In genomic region chr3:157107644-157108133, GRCh38 we compare ENCODE assay signal across 24 cellular contexts. TPM values are rescaled to one million over a fixed set of nuclear protein-coding genes. Genes with fewer than 3 reads are reported as not detected.
DNase-seq lines count a peak whose midpoint lies in the region; ATAC-seq, FAIRE-seq and TF ChIP-seq lines count a peak whose summit lies in the region.
"Had no signal": no experiment of that assay in that cellular context is flagged by ENCODE, and none has a peak within 500 bp of the region (broad histone marks: within the 10 kb centered on the region; RNA-seq: fewer than 3 reads in every experiment).

No MANE protein-coding gene starts in this region.

- 74% methylated on average over 5 of the region's 5 CpGs; no CpG with 5 or more reads in 1 of the 2 experiments for WGBS in H1 (ENCODE audit: extremely low coverage in 1 of 2, insufficient coverage in 1 of 2, insufficient read length in 1 of 2, insufficient replicate concordance in 2 of 2, low coverage in 1 of 2, low lambda C conversion rate in 2 of 2, missing lambda C conversion rate in 1 of 2), 2 experiments

- H3K36me3 Mint-ChIP-seq in IgD-negative memory B cell (no peaks in the 10 kb centered on the region), nephron (ENCODE audit: low read depth) (no peaks in the 10 kb centered on the region)
- H3K36me3 Mint-ChIP-seq: activated naive CD4-positive, alpha-beta T cell treated with anti-CD3 and anti-CD28 coated beads, Interleukin-2, amount 10 ng/mL, durations not matched to agents 7 days and 5 days; naive thymus-derived CD8-positive, alpha-beta T cell had no signal

- H3K4me1 ChIP-seq in H1 (replicated peaks in 1 of 4; ENCODE audit: control insufficient read depth in 3 of 4, insufficient read depth in 4 of 4, low read length in 3 of 4): peaks cover 0 to 9% (median 4%) of the 10 kb centered on the region in 4 experiments; a peak in 4 of 7 replicates

- TF ChIP-seq RAD21 in H1 (IDR thresholded peaks at IDR 0.05 in 1 of 2, conservative IDR thresholded peaks at IDR 0.05 in 1 of 2; ENCODE audit: low read depth in 2 of 2, low read length in 2 of 2): no peak

- no peak for TF ChIP-seq EP300 in H1 (IDR thresholded peaks at IDR 0.05; ENCODE audit: borderline replicate concordance in 1 of 2, low read depth in 2 of 2, low read length in 2 of 2)

- H3K4me1 Mint-ChIP-seq in IgD-negative memory B cell (peaks cover 28 to 31% (median 28%) of the 10 kb centered on the region in 3 donors), nephron (peaks cover 49% of the 10 kb centered on the region)

- no peak overlapping the region for H3K56ac ChIP-seq in H1 (replicated peaks; ENCODE audit: insufficient read length, low read depth, low read length)

- H3K79me2 ChIP-seq in H1 (ENCODE audit: control insufficient read depth in 1 of 2, insufficient read depth in 2 of 2, low read length in 2 of 2): no peaks in the 10 kb centered on the region

- no peak overlapping the region for H3K18ac ChIP-seq in H1 (ENCODE audit: extremely low read depth, low read length)

- no peak overlapping the region for H4K8ac ChIP-seq in H1 (ENCODE audit: extremely low read depth, insufficient read depth, low read length)

- no peak overlapping the region for H3K23ac ChIP-seq in H1 (ENCODE audit: insufficient read length)

- H3K27ac ChIP-seq in H1 (ENCODE audit: low read depth, low read length): no peak overlapping the region
- H3K27ac ChIP-seq: right lobe of liver had no signal

- H3K79me1 ChIP-seq in H1 (ENCODE audit: low read depth, low read length): no peaks in the 10 kb centered on the region; the same call in 1 of the 2 replicates

- peak; percentile 71 for DNase-seq in AG10803 (ENCODE audit: low read depth)
- DNase-seq in H1 (ENCODE audit: low read depth in 1 of 2, low spot score in 2 of 2): no peak
- no peak for DNase-seq in NCI-H1048 (lab: John Stamatoyannopoulos, UW)
- DNase-seq in activated naive CD4-positive, alpha-beta T cell (lab: John Stamatoyannopoulos, UW): no peak
- DNase-seq in stimulated activated CD4-positive, alpha-beta T cell treated with anti-CD3 and anti-CD28 coated beads, Interleukin-12 subunit alpha, Interleukin-12 subunit beta, amount 100 ng/mL, for 4 hours: no peak
- DNase-seq: activated naive CD4-positive, alpha-beta T cell treated with anti-CD3 and anti-CD28 coated beads, Interleukin-2, amount 10 ng/mL, durations not matched to agents 7 days and 5 days; activated T-cell treated with anti-CD3 and anti-CD28 coated beads, Interleukin-2, amount 50 U/mL, for 4 hours; aorta; C1 segment of cervical spinal cord; DMS 273 treated with DMSO at 0.1 percent for 48 hours; islet precursor cell; naive thymus-derived CD8-positive, alpha-beta T cell; NCI-H187; NCI-H82; right lobe of liver; stimulated activated CD8-positive, alpha-beta memory T cell treated with anti-CD3 and anti-CD28 coated beads, Interleukin-4, amount 100 ng/mL, for 48 hours; substantia nigra; SW 1271 had no signal

- TF ChIP-seq CTCF in AG10803 (conservative IDR thresholded peaks at IDR 0.05; ENCODE audit: low read length) (no peak), H1 (IDR thresholded peaks at IDR 0.05; ENCODE audit: control extremely low read depth in 1 of 3, insufficient read depth in 1 of 3, low read depth in 1 of 3, low read length in 3 of 3) (no peak), nephron (IDR thresholded peaks at IDR 0.05; ENCODE audit: unreplicated experiment in 3 of 3) (no peak)

- H3K14ac ChIP-seq in H1 (ENCODE audit: insufficient read length): no peak overlapping the region

- POLR2A ChIA-PET in H1 (lab: Charles Lee; ENCODE audit: partially characterized antibody): no interaction called here

- H2BK12ac ChIP-seq in H1 (ENCODE audit: low read depth, low read length): no peak overlapping the region

- H3K4me2 ChIP-seq in H1 (ENCODE audit: insufficient read depth in 1 of 2, low read depth in 2 of 2, low read length in 2 of 2): no peak overlapping the region
- H3K4me2 ChIP-seq: KMS-11 had no signal

- H3K9me3 Mint-ChIP-seq in IgD-negative memory B cell (no peaks in the 10 kb centered on the region), nephron (no peaks in the 10 kb centered on the region)
- H3K9me3 Mint-ChIP-seq: activated naive CD4-positive, alpha-beta T cell treated with anti-CD3 and anti-CD28 coated beads, Interleukin-2, amount 10 ng/mL, durations not matched to agents 7 days and 5 days; activated T-cell treated with anti-CD3 and anti-CD28 coated beads, Interleukin-2, amount 50 U/mL, for 4 hours; naive thymus-derived CD8-positive, alpha-beta T cell had no signal

- no peak overlapping the region for H4K5ac ChIP-seq in H1 (ENCODE audit: insufficient read length, low read depth, low read length)

- no peaks in the 10 kb centered on the region for H3K36me3 ChIP-seq in H1 (ENCODE audit: control insufficient read depth in 2 of 4, insufficient read depth in 4 of 4, low read length in 3 of 4)
- H3K36me3 ChIP-seq: right lobe of liver had no signal

- no peak overlapping the region for H2BK5ac ChIP-seq in H1 (ENCODE audit: low read depth, low read length)

- no peak overlapping the region for H3K9ac ChIP-seq in H1 (replicated peaks in 1 of 4; ENCODE audit: extremely low read depth in 1 of 4, low read depth in 3 of 4, low read length in 3 of 4)
- H3K9ac ChIP-seq: KMS-11 had no signal

- no peaks in the 10 kb centered on the region for H4K20me1 ChIP-seq in H1 (replicated peaks in 1 of 2; ENCODE audit: control insufficient read depth in 1 of 2, insufficient read depth in 2 of 2, low read length in 2 of 2)

- no peak overlapping the region; the same call in 1 of the 2 replicates for H2AFZ ChIP-seq in H1 (ENCODE audit: low read length)

- no peak overlapping the region for H3K4ac ChIP-seq in H1 (replicated peaks; ENCODE audit: insufficient read length, low read depth, low read length)

- H3K4me3 Mint-ChIP-seq in IgD-negative memory B cell (no peak overlapping the region), nephron (peak overlapping the region in 1 of 3 experiments; percentile 18)
- H3K4me3 Mint-ChIP-seq: activated naive CD4-positive, alpha-beta T cell treated with anti-CD3 and anti-CD28 coated beads, Interleukin-2, amount 10 ng/mL, durations not matched to agents 7 days and 5 days; activated T-cell treated with anti-CD3 and anti-CD28 coated beads, Interleukin-2, amount 50 U/mL, for 4 hours; naive thymus-derived CD8-positive, alpha-beta T cell had no signal

- H3K23me2 ChIP-seq in H1 (ENCODE audit: low read depth, low read length): no peaks in the 10 kb centered on the region

- H3K4me3 ChIP-seq in AG10803 (ENCODE audit: low read length) (no peak overlapping the region), H1 (ENCODE audit: extremely low read depth in 1 of 4, insufficient read depth in 2 of 4, low read depth in 3 of 4, low read length in 4 of 4) (no peak overlapping the region)
- H3K4me3 ChIP-seq: right lobe of liver had no signal

- H3K9me3 ChIP-seq in H1 (ENCODE audit: insufficient read depth in 2 of 2, low read depth in 1 of 2, low read length in 1 of 2): no peaks in the 10 kb centered on the region
- H3K9me3 ChIP-seq: right lobe of liver had no signal

- TF ChIP-seq POLR2A in H1 (IDR thresholded peaks at IDR 0.05; ENCODE audit: control extremely low read depth in 1 of 2, low read depth in 2 of 2, low read length in 2 of 2): no peak

- H3K27ac Mint-ChIP-seq in IgD-negative memory B cell: peak overlapping the region in 2 of 3 donors; percentile 57 to 90
- H3K27ac Mint-ChIP-seq in nephron: peak overlapping the region; percentile 33 to 72 (median 50)
- H3K27ac Mint-ChIP-seq: activated naive CD4-positive, alpha-beta T cell treated with anti-CD3 and anti-CD28 coated beads, Interleukin-2, amount 10 ng/mL, durations not matched to agents 7 days and 5 days had no signal

- no peak overlapping the region for H2BK120ac ChIP-seq in H1 (replicated peaks; ENCODE audit: low read depth, low read length)

- H3K27me3 Mint-ChIP-seq in IgD-negative memory B cell: no peaks in the 10 kb centered on the region
- no peaks in the 10 kb centered on the region for H3K27me3 Mint-ChIP-seq in nephron (ENCODE audit: low read depth)
- H3K27me3 Mint-ChIP-seq: naive thymus-derived CD8-positive, alpha-beta T cell had no signal

- no peak overlapping the region for H4K91ac ChIP-seq in H1 (replicated peaks; ENCODE audit: insufficient read length, low read length)

- H3K27me3 ChIP-seq in H1 (replicated peaks in 1 of 4; ENCODE audit: control insufficient read depth in 3 of 4, extremely low read depth in 1 of 4, insufficient read depth in 3 of 4, low read length in 3 of 4): no peaks in the 10 kb centered on the region
- H3K27me3 ChIP-seq: right lobe of liver had no signal

- CTCF ChIA-PET in H1 (lab: Charles Lee; ENCODE audit: partially characterized antibody): interaction anchor here (0.8 to 56.4 kb wide), 4 partner anchors 22 to 201 kb away, joined by 3 to 1014 read pairs (median 4); no protein-coding TSS in a partner anchor

- H2BK15ac ChIP-seq in H1 (ENCODE audit: low read length): peak overlapping the region; percentile 12; the same call in 1 of the 2 replicates

- no peak for FAIRE-seq in H1 (lab: Jason Lieb, UNC)
- FAIRE-seq: frontal cortex had no signal

- no peak overlapping the region for H2BK20ac ChIP-seq in H1 (ENCODE audit: low read length)

- no peak for ATAC-seq in HG02852 (IDR thresholded peaks at IDR 0.05; ENCODE audit: unreplicated experiment)
- ATAC-seq: activated CD4-positive, CD25-positive, alpha-beta regulatory T cell treated with anti-CD3 and anti-CD28 coated beads, Interleukin-2, amount 50 U/mL, for 24 hours; activated T-cell treated with anti-CD3 and anti-CD28 coated beads, Interleukin-2, amount 50 U/mL, for 4 hours; naive thymus-derived CD8-positive, alpha-beta T cell had no signal

- no peak overlapping the region for H2AK5ac ChIP-seq in H1 (ENCODE audit: low read depth, low read length)

TF ChIP-seq in H1, 55 proteins besides CTCF, POLR2A, EP300 and RAD21 (continues in another document):
- TF ChIP-seq MAFK (IDR thresholded peaks at IDR 0.05; ENCODE audit: low read depth, low read length) (no peak), TAF1 (IDR thresholded peaks at IDR 0.05; ENCODE audit: low read depth, low read length) (no peak), SRF (IDR thresholded peaks at IDR 0.05; ENCODE audit: low read depth, low read length) (no peak), EGR1 (IDR thresholded peaks at IDR 0.05; ENCODE audit: borderline replicate concordance, low read depth, low read length) (no peak), SAP30 (IDR thresholded peaks at IDR 0.05; ENCODE audit: insufficient read depth, insufficient replicate concordance, low read length) (no peak), POU5F1 (IDR thresholded peaks at IDR 0.05; ENCODE audit: low read depth, low read length) (no peak)

RNA-seq across cellular contexts. Expression of gene CCNL1, which starts 52.3 kb away (rescaled TPM):
- polyA plus RNA-seq in IgD-negative memory B cell (107 TPM), H1 (2011; rRNA removed) (64.5 and 87.6 TPM in 2 replicates)
- 61.2 and 68.6 TPM in 2 replicates for total RNA-seq in H1 (2021; fragmentation: NEBNext Ultra II Directional; extraction: Animal tissue kit (Norgen Biotek cat#: 25700))
- 68.4 TPM for polyA plus RNA-seq in H1 (2011; cell fraction: cytosol; rRNA removed)
- 330 TPM for polyA plus RNA-seq in H1 (2011; cell fraction: nucleus; rRNA removed)
- 40.6 to 54.1 TPM (median 46.0 TPM) in 4 replicates for polyA plus RNA-seq in H1 (2012, experiment 1 of 2)
- polyA plus RNA-seq in H1 (2012, experiment 2 of 2): 3.7 TPM
- 82.9 TPM for polyA plus RNA-seq in H1 (2013, experiment 1 of 2)
- 66.2 TPM for polyA plus RNA-seq in H1 (2013, experiment 2 of 2)
- 76.1 and 90.5 TPM in 2 replicates for polyA minus RNA-seq in H1 (2011; rRNA and poly(A)+ RNA removed)
- 78.8 TPM for polyA minus RNA-seq in H1 (2011; cell fraction: cytosol; rRNA and poly(A)+ RNA removed)
- 499 TPM for polyA minus RNA-seq in H1 (2011; cell fraction: nucleus; rRNA and poly(A)+ RNA removed)
